Comparison of ENCODE assay signal across 1 cellular context in genomic region chr11:68517121-68517741, GRCh38.
TF ChIP-seq lines count a peak whose summit lies in the region.

No MANE protein-coding gene starts in this region.

TF ChIP-seq in GM23338, 12 proteins besides CTCF, POLR2A, EP300 and RAD21:
- no peak for TF ChIP-seq ZNF331 (CRISPR knock-in tag; IDR thresholded peaks at IDR 0.05; ENCODE audit: low read depth)
- TF ChIP-seq EZH2phosphoT487 (IDR thresholded peaks at IDR 0.05; ENCODE audit: unreplicated experiment), result no peak
- no peak for TF ChIP-seq ZNF114 (CRISPR knock-in tag; IDR thresholded peaks at IDR 0.05)
- TF ChIP-seq, protein P1, sequence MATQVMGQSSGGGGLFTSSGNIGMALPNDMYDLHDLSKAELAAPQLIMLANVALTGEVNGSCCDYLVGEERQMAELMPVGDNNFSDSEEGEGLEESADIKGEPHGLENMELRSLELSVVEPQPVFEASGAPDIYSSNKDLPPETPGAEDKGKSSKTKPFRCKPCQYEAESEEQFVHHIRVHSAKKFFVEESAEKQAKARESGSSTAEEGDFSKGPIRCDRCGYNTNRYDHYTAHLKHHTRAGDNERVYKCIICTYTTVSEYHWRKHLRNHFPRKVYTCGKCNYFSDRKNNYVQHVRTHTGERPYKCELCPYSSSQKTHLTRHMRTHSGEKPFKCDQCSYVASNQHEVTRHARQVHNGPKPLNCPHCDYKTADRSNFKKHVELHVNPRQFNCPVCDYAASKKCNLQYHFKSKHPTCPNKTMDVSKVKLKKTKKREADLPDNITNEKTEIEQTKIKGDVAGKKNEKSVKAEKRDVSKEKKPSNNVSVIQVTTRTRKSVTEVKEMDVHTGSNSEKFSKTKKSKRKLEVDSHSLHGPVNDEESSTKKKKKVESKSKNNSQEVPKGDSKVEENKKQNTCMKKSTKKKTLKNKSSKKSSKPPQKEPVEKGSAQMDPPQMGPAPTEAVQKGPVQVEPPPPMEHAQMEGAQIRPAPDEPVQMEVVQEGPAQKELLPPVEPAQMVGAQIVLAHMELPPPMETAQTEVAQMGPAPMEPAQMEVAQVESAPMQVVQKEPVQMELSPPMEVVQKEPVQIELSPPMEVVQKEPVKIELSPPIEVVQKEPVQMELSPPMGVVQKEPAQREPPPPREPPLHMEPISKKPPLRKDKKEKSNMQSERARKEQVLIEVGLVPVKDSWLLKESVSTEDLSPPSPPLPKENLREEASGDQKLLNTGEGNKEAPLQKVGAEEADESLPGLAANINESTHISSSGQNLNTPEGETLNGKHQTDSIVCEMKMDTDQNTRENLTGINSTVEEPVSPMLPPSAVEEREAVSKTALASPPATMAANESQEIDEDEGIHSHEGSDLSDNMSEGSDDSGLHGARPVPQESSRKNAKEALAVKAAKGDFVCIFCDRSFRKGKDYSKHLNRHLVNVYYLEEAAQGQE (IDR thresholded peaks at IDR 0.05; ENCODE audit: unreplicated experiment), result no peak
- no peak for TF ChIP-seq POLR2AphosphoS5 (IDR thresholded peaks at IDR 0.05; ENCODE audit: low read depth)
- TF ChIP-seq STAT1 (IDR thresholded peaks at IDR 0.05; ENCODE audit: unreplicated experiment), result no peak
- TF ChIP-seq JUNB (IDR thresholded peaks at IDR 0.05; ENCODE audit: unreplicated experiment), result no peak
- TF ChIP-seq CREB1 (CRISPR knock-in tag; IDR thresholded peaks at IDR 0.05; ENCODE audit: low read depth), result no peak
- TF ChIP-seq, protein P2, sequence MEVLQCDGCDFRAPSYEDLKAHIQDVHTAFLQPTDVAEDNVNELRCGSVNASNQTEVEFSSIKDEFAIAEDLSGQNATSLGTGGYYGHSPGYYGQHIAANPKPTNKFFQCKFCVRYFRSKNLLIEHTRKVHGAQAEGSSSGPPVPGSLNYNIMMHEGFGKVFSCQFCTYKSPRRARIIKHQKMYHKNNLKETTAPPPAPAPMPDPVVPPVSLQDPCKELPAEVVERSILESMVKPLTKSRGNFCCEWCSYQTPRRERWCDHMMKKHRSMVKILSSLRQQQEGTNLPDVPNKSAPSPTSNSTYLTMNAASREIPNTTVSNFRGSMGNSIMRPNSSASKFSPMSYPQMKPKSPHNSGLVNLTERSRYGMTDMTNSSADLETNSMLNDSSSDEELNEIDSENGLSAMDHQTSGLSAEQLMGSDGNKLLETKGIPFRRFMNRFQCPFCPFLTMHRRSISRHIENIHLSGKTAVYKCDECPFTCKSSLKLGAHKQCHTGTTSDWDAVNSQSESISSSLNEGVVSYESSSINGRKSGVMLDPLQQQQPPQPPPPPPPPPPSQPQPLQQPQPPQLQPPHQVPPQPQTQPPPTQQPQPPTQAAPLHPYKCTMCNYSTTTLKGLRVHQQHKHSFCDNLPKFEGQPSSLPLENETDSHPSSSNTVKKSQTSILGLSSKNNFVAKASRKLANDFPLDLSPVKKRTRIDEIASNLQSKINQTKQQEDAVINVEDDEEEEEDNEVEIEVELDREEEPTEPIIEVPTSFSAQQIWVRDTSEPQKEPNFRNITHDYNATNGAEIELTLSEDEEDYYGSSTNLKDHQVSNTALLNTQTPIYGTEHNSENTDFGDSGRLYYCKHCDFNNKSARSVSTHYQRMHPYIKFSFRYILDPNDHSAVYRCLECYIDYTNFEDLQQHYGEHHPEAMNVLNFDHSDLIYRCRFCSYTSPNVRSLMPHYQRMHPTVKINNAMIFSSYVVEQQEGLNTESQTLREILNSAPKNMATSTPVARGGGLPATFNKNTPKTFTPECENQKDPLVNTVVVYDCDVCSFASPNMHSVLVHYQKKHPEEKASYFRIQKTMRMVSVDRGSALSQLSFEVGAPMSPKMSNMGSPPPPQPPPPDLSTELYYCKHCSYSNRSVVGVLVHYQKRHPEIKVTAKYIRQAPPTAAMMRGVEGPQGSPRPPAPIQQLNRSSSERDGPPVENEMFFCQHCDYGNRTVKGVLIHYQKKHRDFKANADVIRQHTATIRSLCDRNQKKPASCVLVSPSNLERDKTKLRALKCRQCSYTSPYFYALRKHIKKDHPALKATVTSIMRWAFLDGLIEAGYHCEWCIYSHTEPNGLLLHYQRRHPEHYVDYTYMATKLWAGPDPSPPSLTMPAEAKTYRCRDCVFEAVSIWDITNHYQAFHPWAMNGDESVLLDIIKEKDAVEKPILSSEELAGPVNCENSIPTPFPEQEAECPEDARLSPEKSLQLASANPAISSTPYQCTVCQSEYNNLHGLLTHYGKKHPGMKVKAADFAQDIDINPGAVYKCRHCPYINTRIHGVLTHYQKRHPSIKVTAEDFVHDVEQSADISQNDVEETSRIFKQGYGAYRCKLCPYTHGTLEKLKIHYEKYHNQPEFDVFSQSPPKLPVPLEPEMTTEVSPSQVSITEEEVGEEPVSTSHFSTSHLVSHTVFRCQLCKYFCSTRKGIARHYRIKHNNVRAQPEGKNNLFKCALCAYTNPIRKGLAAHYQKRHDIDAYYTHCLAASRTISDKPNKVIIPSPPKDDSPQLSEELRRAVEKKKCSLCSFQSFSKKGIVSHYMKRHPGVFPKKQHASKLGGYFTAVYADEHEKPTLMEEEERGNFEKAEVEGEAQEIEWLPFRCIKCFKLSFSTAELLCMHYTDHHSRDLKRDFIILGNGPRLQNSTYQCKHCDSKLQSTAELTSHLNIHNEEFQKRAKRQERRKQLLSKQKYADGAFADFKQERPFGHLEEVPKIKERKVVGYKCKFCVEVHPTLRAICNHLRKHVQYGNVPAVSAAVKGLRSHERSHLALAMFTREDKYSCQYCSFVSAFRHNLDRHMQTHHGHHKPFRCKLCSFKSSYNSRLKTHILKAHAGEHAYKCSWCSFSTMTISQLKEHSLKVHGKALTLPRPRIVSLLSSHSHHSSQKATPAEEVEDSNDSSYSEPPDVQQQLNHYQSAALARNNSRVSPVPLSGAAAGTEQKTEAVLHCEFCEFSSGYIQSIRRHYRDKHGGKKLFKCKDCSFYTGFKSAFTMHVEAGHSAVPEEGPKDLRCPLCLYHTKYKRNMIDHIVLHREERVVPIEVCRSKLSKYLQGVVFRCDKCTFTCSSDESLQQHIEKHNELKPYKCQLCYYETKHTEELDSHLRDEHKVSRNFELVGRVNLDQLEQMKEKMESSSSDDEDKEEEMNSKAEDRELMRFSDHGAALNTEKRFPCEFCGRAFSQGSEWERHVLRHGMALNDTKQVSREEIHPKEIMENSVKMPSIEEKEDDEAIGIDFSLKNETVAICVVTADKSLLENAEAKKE (CRISPR knock-in tag; IDR thresholded peaks at IDR 0.05), result no peak
